In the genomic region with DNA sequence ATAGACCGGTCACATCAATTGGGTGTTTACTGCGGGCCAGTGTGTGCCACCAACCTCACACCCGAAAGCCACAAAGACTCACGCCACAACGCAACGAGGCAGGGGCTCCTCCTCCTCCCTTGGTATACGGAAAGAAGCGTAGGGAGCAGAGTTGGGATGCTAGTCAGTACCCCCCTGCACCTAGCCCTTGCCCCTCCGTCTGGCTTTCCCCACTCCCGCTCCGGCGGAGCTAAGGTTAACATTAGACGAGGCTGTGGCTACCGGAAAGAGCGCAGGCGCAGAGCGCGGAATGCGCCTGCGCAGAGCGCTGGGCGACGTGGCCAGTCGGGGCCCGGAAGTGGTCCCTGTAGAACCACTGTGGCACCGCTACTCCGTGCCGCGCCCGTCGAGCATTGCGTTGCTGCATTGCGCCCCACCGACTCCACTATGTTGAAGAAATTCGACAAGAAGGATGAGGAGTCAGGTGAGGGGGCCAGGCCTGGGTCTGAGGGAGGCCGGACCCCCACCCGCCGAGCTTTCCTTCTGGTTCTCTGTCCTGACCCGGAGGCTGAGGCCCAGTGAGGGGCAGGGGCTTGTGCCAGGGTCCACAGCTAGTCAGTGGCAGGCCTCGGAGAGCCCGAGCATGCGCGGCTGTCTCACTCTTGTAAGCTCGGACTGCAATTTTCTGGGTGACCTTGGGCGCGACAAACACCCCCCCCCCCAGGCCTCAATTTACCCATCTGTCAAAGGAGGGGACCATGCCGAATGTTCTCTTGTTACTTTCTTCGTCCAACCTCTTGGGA, we compare ENCODE assay signal across 8 cellular contexts. TPM values are rescaled to one million over a fixed set of nuclear protein-coding genes. Genes with fewer than 3 reads are reported as not detected.
DNase-seq lines count a peak whose midpoint lies in the region; ATAC-seq lines count a peak whose summit lies in the region.

Gene COPG1 (plus strand): TSS at position 323 of the 782 bp plus-strand sequence. CDS start 104 bp downstream, at position 427.

- H3K9me3 ChIP-seq in mononuclear cell (ENCODE audit: low read depth, low read length) = no peaks in the 10 kb centered on the region

- DNase-seq in DMS 273 treated with DMSO at 0.1 percent for 48 hours (lab: John Stamatoyannopoulos, UW) (peak; percentile 82), OCI-M2 (lab: John Stamatoyannopoulos, UW; ENCODE audit: unreplicated experiment) (peak; percentile 66), activated T-cell treated with anti-CD3 and anti-CD28 coated beads for 24 hours (ENCODE audit: low read depth) (peak; percentile 85), epidermal melanocyte (ENCODE audit: insufficient read length, low spot score) (peak; percentile 95)
- peak; percentile 81 for DNase-seq in Jurkat, Clone E6-1 (ENCODE audit: low read depth, low spot score)
- DNase-seq in stimulated activated CD8-positive, alpha-beta memory T cell treated with anti-CD3 and anti-CD28 coated beads, Interleukin-2, amount 100 ng/mL, for 48 hours (ENCODE audit: low read depth in 2 of 2) = peak; percentile 80 to 81

- ATAC-seq in GM21576 (IDR thresholded peaks at IDR 0.05; ENCODE audit: unreplicated experiment) = peak; percentile 71

- no peaks in the 10 kb centered on the region for H3K27me3 ChIP-seq in mononuclear cell (ENCODE audit: insufficient read depth, low read length)

- H3K4me3 ChIP-seq in Jurkat, Clone E6-1 (ENCODE audit: low read length) = peak within 1 kb of the TSS; percentile 95
- peak within 1 kb of the TSS; percentile 79 for H3K4me3 ChIP-seq in mononuclear cell (ENCODE audit: low read length)

- H3K4me1 ChIP-seq in mononuclear cell (ENCODE audit: insufficient read depth, low read length) = peaks cover 29% of the 10 kb centered on the region

RNA-seq across cellular contexts. Expression of gene COPG1, which starts in this region (rescaled TPM):
- 98.1 TPM for polyA plus RNA-seq in Jurkat, Clone E6-1 (2012; ENCODE audit: insufficient read depth, insufficient read length)
- total RNA-seq in mononuclear cell = 61.7 TPM

Comparison
In these comparisons a context has a peak if more than half of its experiments do, and no peak if none do; other contexts are left out.
1. Peak in every context shown above with its lines: DNase-seq, ATAC-seq and H3K4me3 ChIP-seq.